9 cellular contexts compared by ENCODE assay signal in genomic region chr16:89828870-89829629, GRCh38. TPM values are rescaled to one million over a fixed set of nuclear protein-coding genes. Genes with fewer than 3 reads are reported as not detected.
DNase-seq lines count a peak whose midpoint lies in the region; ATAC-seq and TF ChIP-seq lines count a peak whose summit lies in the region.
"Had no signal": no experiment of that assay in that cellular context is flagged by ENCODE, and none has a peak within 500 bp of the region (broad histone marks: within the 10 kb centered on the region; RNA-seq: fewer than 3 reads in every experiment).

No MANE protein-coding gene starts in this region.

- intact Hi-C loops in CD4-positive, alpha-beta memory T cell (cut with micrococcal nuclease), result loop anchor here (1.0 kb wide), 1 partner anchor 13 kb away; the partner anchor contains the start of gene FANCA

- H3K36me3 Mint-ChIP-seq in CD4-positive, alpha-beta memory T cell, result no peaks in the 10 kb centered on the region
- H3K36me3 Mint-ChIP-seq in effector memory CD8-positive, alpha-beta T cell (ENCODE audit: insufficient read depth), result peaks cover 8% of the 10 kb centered on the region
- no peaks in the 10 kb centered on the region for H3K36me3 Mint-ChIP-seq in nephron progenitor cell (ENCODE audit: low read depth)

- H3K36me3 ChIP-seq in CD4-positive, alpha-beta memory T cell (ENCODE audit: insufficient read depth, low read length), result no peaks in the 10 kb centered on the region
- H3K36me3 ChIP-seq: adrenal gland had no signal

- no peak for ATAC-seq in effector memory CD8-positive, alpha-beta T cell (replicated peaks)
- no peak for ATAC-seq in GM21529 (IDR thresholded peaks at IDR 0.05; ENCODE audit: unreplicated experiment)
- ATAC-seq in HG03097 (IDR thresholded peaks at IDR 0.05; ENCODE audit: low FRiP score, unreplicated experiment), result no peak

- no peaks in the 10 kb centered on the region for H3K9me3 Mint-ChIP-seq in CD4-positive, alpha-beta memory T cell
- no peaks in the 10 kb centered on the region for H3K9me3 Mint-ChIP-seq in effector memory CD8-positive, alpha-beta T cell
- H3K9me3 Mint-ChIP-seq in nephron progenitor cell, result peaks cover 3% of the 10 kb centered on the region

- CTCF ChIA-PET in CD4-positive, alpha-beta memory T cell (lab: Charles Lee; ENCODE audit: partially characterized antibody), result interaction anchor here (1.2 to 1.8 kb wide), 2 partner anchors 32 to 129 kb away, joined by 3 to 6 read pairs; no protein-coding TSS in a partner anchor

- no peak overlapping the region for H3K27ac ChIP-seq in CD4-positive, alpha-beta memory T cell (ENCODE audit: low read depth, low read length)

- H3K27me3 Mint-ChIP-seq in CD4-positive, alpha-beta memory T cell, result peaks cover 15 to 17% of the 10 kb centered on the region in 2 donors
- H3K27me3 Mint-ChIP-seq in effector memory CD8-positive, alpha-beta T cell, result peaks cover 0 to 35% of the 10 kb centered on the region in 2 donors
- peaks cover 18% of the 10 kb centered on the region for H3K27me3 Mint-ChIP-seq in nephron progenitor cell (ENCODE audit: low read depth, poor library complexity)

- peaks cover 15% of the 10 kb centered on the region for H3K27me3 ChIP-seq in CD4-positive, alpha-beta memory T cell (ENCODE audit: insufficient read depth, low read length)
- H3K27me3 ChIP-seq: adrenal gland had no signal

- H3K4me3 Mint-ChIP-seq in CD4-positive, alpha-beta memory T cell, result peak overlapping the region in 7 of 8 donors; percentile 24 to 75 (median 62)
- H3K4me3 Mint-ChIP-seq in effector memory CD8-positive, alpha-beta T cell, result peak overlapping the region; percentile 47 to 51
- peak overlapping the region; percentile 82 for H3K4me3 Mint-ChIP-seq in nephron progenitor cell

- DNase-seq in CD4-positive, alpha-beta memory T cell, result no peak
- peak; percentile 24 for DNase-seq in M059J (ENCODE audit: low read depth)
- no peak for DNase-seq in effector memory CD8-positive, alpha-beta T cell
- no peak for DNase-seq in nephron progenitor cell
- no peak for DNase-seq in HT-29 (ENCODE audit: low spot score)
- DNase-seq in NCI-H345 treated with DMSO at 0.1 percent for 48 hours (lab: John Stamatoyannopoulos, UW; ENCODE audit: unreplicated experiment), result no peak

- peaks cover 2 to 13% (median 6%) of the 10 kb centered on the region in 4 donors for H3K4me1 Mint-ChIP-seq in CD4-positive, alpha-beta memory T cell
- H3K4me1 Mint-ChIP-seq in effector memory CD8-positive, alpha-beta T cell (ENCODE audit: low read depth in 2 of 2), result peaks cover 5 to 9% of the 10 kb centered on the region in 2 donors
- peaks cover 18% of the 10 kb centered on the region for H3K4me1 Mint-ChIP-seq in nephron progenitor cell

- no peak for TF ChIP-seq CTCF in nephron progenitor cell (IDR thresholded peaks at IDR 0.05)

- no peak overlapping the region for H3K4me3 ChIP-seq in CD4-positive, alpha-beta memory T cell (ENCODE audit: low read length in 2 of 2)

- POLR2A ChIA-PET in CD4-positive, alpha-beta memory T cell (lab: Charles Lee; ENCODE audit: partially characterized antibody), result interaction anchor here (0.9 to 2.6 kb wide), 4 partner anchors 9 to 97 kb away, joined by 3 to 12 read pairs (median 6); partner anchors contain the start of gene FANCA

- peak overlapping the region in 3 of 7 donors; percentile 30 to 79 (median 52) for H3K27ac Mint-ChIP-seq in CD4-positive, alpha-beta memory T cell
- H3K27ac Mint-ChIP-seq in effector memory CD8-positive, alpha-beta T cell, result no peak overlapping the region
- H3K27ac Mint-ChIP-seq in nephron progenitor cell, result no peak overlapping the region

- no peaks in the 10 kb centered on the region for H3K9me3 ChIP-seq in CD4-positive, alpha-beta memory T cell (ENCODE audit: control insufficient read depth in 1 of 2, low read length in 2 of 2)
- H3K9me3 ChIP-seq: adrenal gland had no signal

- peaks cover 8% of the 10 kb centered on the region for H3K4me1 ChIP-seq in CD4-positive, alpha-beta memory T cell (ENCODE audit: insufficient read depth, low read length)

RNA-seq across cellular contexts. Expression of gene SPIRE2, which starts 0.8 kb away (rescaled TPM):
- total RNA-seq in CD4-positive, alpha-beta memory T cell, result 1 to 10 TPM; 3.0 to 3.3 TPM
- polyA plus RNA-seq in CD4-positive, alpha-beta memory T cell, result under 1 TPM in 1 of 2 donors, not detected in 1; 0.71 TPM
- 1.1 and 2.3 TPM in 2 replicates for total RNA-seq in M059J (2014; rRNA removed; shearing (Covaris generic))
- 25.2 and 30.4 TPM in 2 replicates for total RNA-seq in HT-29 (2014; rRNA removed; shearing (Covaris generic))

RNA-seq across cellular contexts. Expression of gene FANCA, which starts 12.6 kb away (rescaled TPM):
- total RNA-seq in CD4-positive, alpha-beta memory T cell, result 10 to 100 TPM in 1 of 2 experiments, 1 to 10 TPM in 1; 9.6 to 10.1 TPM
- 1 to 10 TPM; 4.6 to 8.1 TPM for polyA plus RNA-seq in CD4-positive, alpha-beta memory T cell
- 27.9 and 40.5 TPM in 2 replicates for total RNA-seq in M059J (2014; rRNA removed; shearing (Covaris generic))
- 92.6 and 100 TPM in 2 replicates for total RNA-seq in HT-29 (2014; rRNA removed; shearing (Covaris generic))

RNA-seq across cellular contexts. Expression of gene TCF25, which starts 44.3 kb away (rescaled TPM):
- 100 to 1,000 TPM; 283 to 308 TPM for total RNA-seq in CD4-positive, alpha-beta memory T cell
- polyA plus RNA-seq in CD4-positive, alpha-beta memory T cell, result 100 to 1,000 TPM in 1 of 2 donors, 10 to 100 TPM in 1; 86.4 to 108 TPM
- 88.3 and 103 TPM in 2 replicates for total RNA-seq in M059J (2014; rRNA removed; shearing (Covaris generic))
- 136 and 161 TPM in 2 replicates for total RNA-seq in HT-29 (2014; rRNA removed; shearing (Covaris generic))
